Comparison of ENCODE assay signal across 23 cellular contexts in genomic region chr1:206420471-206420870, GRCh38.
"Had no signal": no experiment of that assay in that cellular context is flagged by ENCODE, and none has a peak within 500 bp of the region (broad histone marks: within the 10 kb centered on the region; RNA-seq: fewer than 3 reads in every experiment).

No MANE protein-coding gene starts in this region.

- H3K9ac ChIP-seq: neural progenitor cell had no signal

- H3K36me3 ChIP-seq: neural progenitor cell had no signal

- H2AFZ ChIP-seq: neural progenitor cell had no signal

- H3K4me1 ChIP-seq: neural progenitor cell, upper lobe of right lung had no signal

- H3K4me2 ChIP-seq: neural progenitor cell had no signal

- FAIRE-seq: endometrium had no signal

- H3K9me3 ChIP-seq: heart right ventricle, mucosa of descending colon, sigmoid colon, upper lobe of right lung had no signal

- H3K27ac ChIP-seq: heart right ventricle, neural progenitor cell, sigmoid colon, upper lobe of right lung, WERI-Rb-1 had no signal

- H3K4me3 ChIP-seq: heart right ventricle, mucosa of descending colon, neural progenitor cell, sigmoid colon, upper lobe of right lung had no signal

- DNase-seq: activated CD4-positive, alpha-beta T cell treated with anti-CD3 and anti-CD28 coated beads for 1 hour; activated CD4-positive, alpha-beta T cell treated with anti-CD3 and anti-CD28 coated beads, Interleukin-2, amount 50 U/mL, for 1 hour; activated CD8-positive, alpha-beta memory T cell treated with anti-CD3 and anti-CD28 coated beads, Interleukin-2, amount 50 U/mL, for 4 hours; activated CD8-positive, alpha-beta T cell treated with anti-CD3 and anti-CD28 coated beads, Interleukin-2, amount 10 ng/mL, durations not matched to agents 7 days and 5 days; activated naive CD4-positive, alpha-beta T cell treated with anti-CD3 and anti-CD28 coated beads for 36 hours; activated naive CD8-positive, alpha-beta T cell treated with anti-CD3 and anti-CD28 coated beads, Interleukin-2, amount 10 ng/mL, durations not matched to agents 7 days and 5 days; activated T-cell treated with anti-CD3 and anti-CD28 coated beads, Interleukin-2, amount 50 U/mL, for 4 hours; caudate nucleus; effector CD4-positive, alpha-beta T cell; erythroblast; heart right ventricle; islet precursor cell; left cardiac atrium; mucosa of descending colon; naive B cell; sigmoid colon; stimulated activated CD4-positive, alpha-beta T cell treated with anti-CD3 and anti-CD28 coated beads, Interleukin-2, amount 100 ng/mL, for 48 hours; stimulated activated naive CD4-positive, alpha-beta T cell treated with Interleukin-2 at 50 U/mL for 16 hours; T-cell; upper lobe of right lung; WERI-Rb-1 had no signal

- H3K27me3 ChIP-seq: heart right ventricle, neural progenitor cell, sigmoid colon, upper lobe of right lung had no signal
